26 cellular contexts compared by ENCODE assay signal in the genomic region with DNA sequence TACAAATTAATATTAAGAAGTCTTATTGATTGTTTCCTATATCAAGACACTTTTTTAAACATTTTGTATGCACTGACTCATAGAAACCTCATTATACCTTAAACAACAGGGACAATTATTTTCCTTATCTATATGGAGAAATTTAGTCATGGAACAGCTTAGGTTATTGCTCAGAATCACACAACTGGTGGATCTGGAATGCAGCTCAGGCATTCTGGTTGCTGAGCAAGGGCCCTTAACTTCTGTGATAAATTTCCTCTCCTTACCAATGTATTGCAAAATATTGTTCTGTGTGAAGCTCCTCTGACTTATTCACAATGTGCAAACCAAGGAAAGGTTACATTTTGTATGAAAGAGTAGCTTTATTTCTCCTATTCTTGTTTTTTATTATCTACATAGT.
A peak's percentile ranks its signal among the peaks of the same experiment; 100 is the strongest.
DNase-seq lines count a peak whose midpoint lies in the region; ATAC-seq and TF ChIP-seq lines count a peak whose summit lies in the region.
"Had no signal": no experiment of that assay in that cellular context is flagged by ENCODE, and none has a peak within 500 bp of the region (broad histone marks: within the 10 kb centered on the region; RNA-seq: fewer than 3 reads in every experiment).

No MANE protein-coding gene starts in this region.

- H2AFZ ChIP-seq in GM23248, result no peak overlapping the region

- intact Hi-C loops in left ventricle myocardium inferior (cut with micrococcal nuclease), result no loop called here

- H3K79me2 ChIP-seq in GM23248 (ENCODE audit: insufficient read depth), result no peaks in the 10 kb centered on the region

- DNase-seq in GM23248 (peak; percentile 20), amniotic epithelial cell (ENCODE audit: low read depth) (peak; percentile 92), fibroblast of gingiva (ENCODE audit: low read depth) (peak; percentile 6), non-pigmented ciliary epithelial cell (ENCODE audit: low read depth) (peak; percentile 27), caudate nucleus (lab: John Stamatoyannopoulos, UW) (no peak), G401 (ENCODE audit: low spot score) (no peak), left ventricle myocardium inferior (no peak)
- DNase-seq: BE2C; CD4-positive, CD25-positive, alpha-beta regulatory T cell; COR-L47; DMS79; H9; HFFc6; KBM-7; NCI-H1092; NCI-H1436; NCI-H187 treated with DMSO at 0.1 percent for 48 hours; NCI-H2107; NCI-H2227 treated with DMSO at 0.1 percent for 48 hours; NCI-H510A treated with DMSO at 0.1 percent for 48 hours; NCI-H748 treated with DMSO at 0.1 percent for 48 hours; SJCRH30 had no signal

- no peaks in the 10 kb centered on the region for H3K27me3 ChIP-seq in GM23248 (replicated peaks; ENCODE audit: insufficient read depth)
- H3K27me3 ChIP-seq in left ventricle myocardium inferior (ENCODE audit: low read depth), result no peaks in the 10 kb centered on the region
- H3K27me3 ChIP-seq: BE2C, SJCRH30 had no signal

- H3K4me2 ChIP-seq in GM23248 (ENCODE audit: unreplicated experiment), result no peak overlapping the region

- H3K9me3 ChIP-seq in GM23248 (ENCODE audit: low read depth) (no peaks in the 10 kb centered on the region), left ventricle myocardium inferior (replicated peaks) (no peaks in the 10 kb centered on the region)
- H3K9me3 ChIP-seq: BE2C, SJCRH30 had no signal

- H3K9me2 ChIP-seq in GM23248 (ENCODE audit: insufficient read depth), result no peaks in the 10 kb centered on the region

- no peaks in the 10 kb centered on the region for H4K20me1 ChIP-seq in GM23248 (ENCODE audit: insufficient read depth)

- no peaks in the 10 kb centered on the region for H3F3A ChIP-seq in GM23248 (ENCODE audit: insufficient read depth)

- no peak overlapping the region for H3K4me3 ChIP-seq in GM23248
- no peak overlapping the region for H3K4me3 ChIP-seq in left ventricle myocardium inferior
- H3K4me3 ChIP-seq: SJCRH30 had no signal

- no peak for ATAC-seq in GM19324 (IDR thresholded peaks at IDR 0.05; ENCODE audit: low FRiP score, unreplicated experiment)
- ATAC-seq: HepG2, Panc1 had no signal

- H3K9ac ChIP-seq in GM23248, result no peak overlapping the region

- H3K27ac ChIP-seq in GM23248 (no peak overlapping the region), caudate nucleus (ENCODE audit: low read depth, low read length) (no peak overlapping the region), left ventricle myocardium inferior (replicated peaks) (no peak overlapping the region)
- H3K27ac ChIP-seq: HL-60, SJCRH30 had no signal

- in situ Hi-C loops in GM23248 (cut with MboI), result no loop called here
- in situ Hi-C loops in G401 (cut with HindIII; ENCODE audit: low sequenced_read_pairs), result no loop called here

- H3K36me3 ChIP-seq in GM23248 (ENCODE audit: low read depth) (no peaks in the 10 kb centered on the region), left ventricle myocardium inferior (no peaks in the 10 kb centered on the region)
- H3K36me3 ChIP-seq: BE2C, SJCRH30 had no signal

- no peak for TF ChIP-seq CTCF in left ventricle myocardium inferior (IDR thresholded peaks at IDR 0.05; ENCODE audit: borderline replicate concordance)

- no peaks in the 10 kb centered on the region for H3K4me1 ChIP-seq in GM23248 (ENCODE audit: insufficient read depth)
- no peaks in the 10 kb centered on the region for H3K4me1 ChIP-seq in left ventricle myocardium inferior
- H3K4me1 ChIP-seq: BE2C, SJCRH30 had no signal

Comparison
In these comparisons a context has a peak if more than half of its experiments do, and no peak if none do; other contexts are left out.
1. DNase-seq: peak in GM23248 (single experiment), amniotic epithelial cell (single experiment), fibroblast of gingiva (single experiment) and non-pigmented ciliary epithelial cell (single experiment); none in caudate nucleus (0 of 61), G401 (single experiment) and left ventricle myocardium inferior (single experiment).